2 cellular contexts compared by ENCODE assay signal in the genomic region with DNA sequence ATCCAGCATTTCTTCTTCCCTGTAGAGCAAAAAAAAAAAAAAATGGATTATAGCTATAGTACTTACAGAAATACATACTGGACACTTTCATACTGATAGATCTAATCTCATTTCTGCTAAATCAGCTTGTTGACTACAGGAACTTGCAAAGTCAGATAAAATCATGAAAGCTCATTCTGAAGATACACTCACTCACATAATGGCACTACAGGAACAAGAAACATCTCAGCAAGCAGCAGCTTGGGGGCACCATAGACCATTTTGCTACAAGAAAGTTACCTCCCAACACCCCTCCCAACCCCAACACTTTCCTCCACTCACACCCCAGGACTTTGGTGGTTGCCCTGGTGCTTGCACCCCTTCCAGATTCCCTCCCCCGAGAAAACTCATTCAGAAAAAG.
TF ChIP-seq lines count a peak whose summit lies in the region.

No MANE protein-coding gene starts in this region.

TF ChIP-seq in HepG2, 621 proteins besides CTCF, POLR2A, EP300 and RAD21 (continues in another document):
- TF ChIP-seq ZNF564 (CRISPR knock-in tag; IDR thresholded peaks at IDR 0.05) = no peak
- TF ChIP-seq ZKSCAN8 (CRISPR knock-in tag; IDR thresholded peaks at IDR 0.05; ENCODE audit: borderline replicate concordance) = no peak
- no peak for TF ChIP-seq ZNF468 (CRISPR knock-in tag; IDR thresholded peaks at IDR 0.05)
- no peak for TF ChIP-seq ZNF124 (CRISPR knock-in tag; IDR thresholded peaks at IDR 0.05)
- TF ChIP-seq, protein P1, sequence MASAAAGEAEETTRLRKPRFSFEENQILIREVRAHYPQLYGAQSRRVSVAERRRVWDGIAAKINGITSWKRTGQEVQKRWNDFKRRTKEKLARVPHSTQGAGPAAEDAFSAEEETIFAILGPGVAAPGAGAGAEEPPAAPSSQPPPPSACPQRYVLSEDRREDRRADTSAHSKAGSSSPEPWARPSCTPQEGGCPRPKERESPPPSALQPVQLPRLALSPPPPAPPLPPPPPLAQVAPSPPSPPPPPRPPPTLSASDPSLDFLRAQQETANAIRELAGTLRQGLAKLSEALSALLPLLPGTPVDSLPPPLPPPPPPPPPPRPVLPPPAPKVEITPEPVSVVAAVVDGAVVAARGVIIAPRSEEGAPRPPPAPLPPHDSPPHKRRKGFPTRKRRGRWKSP (CRISPR knock-in tag; IDR thresholded peaks at IDR 0.05) = no peak
- peak; percentile 25; the same call in 1 of the 2 replicates for TF ChIP-seq MAFF (IDR thresholded peaks at IDR 0.05; ENCODE audit: low read depth, low read length)
- TF ChIP-seq ZNF33B (CRISPR knock-in tag; IDR thresholded peaks at IDR 0.05) = no peak
- no peak for TF ChIP-seq RERE (CRISPR knock-in tag; IDR thresholded peaks at IDR 0.05; ENCODE audit: low read depth)
- no peak for TF ChIP-seq TEAD3 (CRISPR knock-in tag; optimal IDR thresholded peaks at IDR 0.05; ENCODE audit: borderline replicate concordance)
- TF ChIP-seq ZIK1 (CRISPR knock-in tag; IDR thresholded peaks at IDR 0.05; ENCODE audit: borderline replicate concordance, low read depth) = no peak
- TF ChIP-seq ZBTB7A (CRISPR knock-in tag; IDR thresholded peaks at IDR 0.05) = no peak
- no peak for TF ChIP-seq GMEB2 (CRISPR knock-in tag; IDR thresholded peaks at IDR 0.05; ENCODE audit: low read depth)
- no peak for TF ChIP-seq ZNF747 (CRISPR knock-in tag; IDR thresholded peaks at IDR 0.05; ENCODE audit: borderline replicate concordance)
- no peak for TF ChIP-seq TBX3 (IDR thresholded peaks at IDR 0.05; ENCODE audit: borderline replicate concordance)
- peak in 1 of 2 experiments; percentile 44; a peak in 2 of 4 replicates for TF ChIP-seq MAFK (conservative IDR thresholded peaks at IDR 0.05 in 1 of 2, IDR thresholded peaks at IDR 0.05 in 1 of 2; ENCODE audit: low read length in 2 of 2)
- TF ChIP-seq, protein P2, sequence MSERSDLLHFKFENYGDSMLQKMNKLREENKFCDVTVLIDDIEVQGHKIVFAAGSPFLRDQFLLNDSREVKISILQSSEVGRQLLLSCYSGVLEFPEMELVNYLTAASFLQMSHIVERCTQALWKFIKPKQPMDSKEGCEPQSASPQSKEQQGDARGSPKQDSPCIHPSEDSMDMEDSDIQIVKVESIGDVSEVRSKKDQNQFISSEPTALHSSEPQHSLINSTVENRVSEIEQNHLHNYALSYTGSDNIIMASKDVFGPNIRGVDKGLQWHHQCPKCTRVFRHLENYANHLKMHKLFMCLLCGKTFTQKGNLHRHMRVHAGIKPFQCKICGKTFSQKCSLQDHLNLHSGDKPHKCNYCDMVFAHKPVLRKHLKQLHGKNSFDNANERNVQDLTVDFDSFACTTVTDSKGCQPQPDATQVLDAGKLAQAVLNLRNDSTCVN (CRISPR knock-in tag; IDR thresholded peaks at IDR 0.05; ENCODE audit: borderline replicate concordance) = no peak

TF ChIP-seq in K562, 482 proteins besides CTCF, POLR2A, EP300 and RAD21:
- peak; percentile 66 for TF ChIP-seq ZNF316 (IDR thresholded peaks at IDR 0.05)
- TF ChIP-seq ZBTB34 (CRISPR knock-in tag; IDR thresholded peaks at IDR 0.05) = no peak
- TF ChIP-seq DEAF1 (CRISPR knock-in tag; IDR thresholded peaks at IDR 0.05) = 0 out of 2 replicates have a peak, but pooled peaks have one; percentile 22
- TF ChIP-seq ESRRA (IDR thresholded peaks at IDR 0.05; ENCODE audit: borderline replicate concordance, low read depth) = no peak
- peak; percentile 41; the same call in 1 of the 2 replicates for TF ChIP-seq C11orf30 (IDR thresholded peaks at IDR 0.05; ENCODE audit: low read depth)
- TF ChIP-seq MAFG (tag; conservative IDR thresholded peaks at IDR 0.05) = peak; percentile 59
